ENCODE assay signal across 11 cellular contexts in genomic region chr16:89375021-89375420, GRCh38.
DNase-seq lines count a peak whose midpoint lies in the region; ATAC-seq and TF ChIP-seq lines count a peak whose summit lies in the region.
"Had no signal": no experiment of that assay in that cellular context is flagged by ENCODE, and none has a peak within 500 bp of the region (broad histone marks: within the 10 kb centered on the region; RNA-seq: fewer than 3 reads in every experiment).

No MANE protein-coding gene starts in this region.

- no peak for DNase-seq in cardiac muscle cell (ENCODE audit: low read depth in 1 of 2, low spot score in 1 of 2)
- no peak for DNase-seq in left ventricle myocardium superior
- DNase-seq in NCI-H128 (lab: John Stamatoyannopoulos, UW; ENCODE audit: unreplicated experiment): peak; percentile 1
- peak; percentile 50 for DNase-seq in brain pericyte (ENCODE audit: low read depth, low spot score)
- no peak for DNase-seq in stomach
- no peak for DNase-seq in effector memory CD4-positive, alpha-beta T cell
- no peak for DNase-seq in MM.1S
- DNase-seq in omental fat pad (ENCODE audit: low spot score): no peak
- DNase-seq: activated effector memory CD4-positive, alpha-beta T cell treated with anti-CD3 and anti-CD28 coated beads, Interleukin-2, amount 50 U/mL, for 16 hours; NCI-H187 treated with DMSO at 0.1 percent for 48 hours had no signal

- H3K27me3 ChIP-seq in cardiac muscle cell: no peaks in the 10 kb centered on the region
- no peaks in the 10 kb centered on the region for H3K27me3 ChIP-seq in stomach
- no peaks in the 10 kb centered on the region for H3K27me3 ChIP-seq in effector memory CD4-positive, alpha-beta T cell (replicated peaks; ENCODE audit: control insufficient read depth, insufficient read depth, low read length, poor library complexity, severe bottlenecking)
- H3K27me3 ChIP-seq in MM.1S (replicated peaks; ENCODE audit: insufficient read depth, low read length): no peaks in the 10 kb centered on the region

- peak; percentile 65 for TF ChIP-seq EP300 in stomach (IDR thresholded peaks at IDR 0.05)

- H3K4me3 ChIP-seq in cardiac muscle cell: no peak overlapping the region
- H3K4me3 ChIP-seq in stomach: no peak overlapping the region
- no peak overlapping the region for H3K4me3 ChIP-seq in effector memory CD4-positive, alpha-beta T cell (ENCODE audit: insufficient read depth, low read depth, low read length, poor library complexity, severe bottlenecking)
- no peak overlapping the region for H3K4me3 ChIP-seq in MM.1S (ENCODE audit: low read length)

- H3K9me2 ChIP-seq in MM.1S (replicated peaks; ENCODE audit: insufficient read depth, low read length): no peaks in the 10 kb centered on the region

- H3K4me2 ChIP-seq in MM.1S (ENCODE audit: low read depth, low read length): no peak overlapping the region

- no peaks in the 10 kb centered on the region for H3K9me3 ChIP-seq in cardiac muscle cell (ENCODE audit: low read depth)
- peaks cover 0 to 9% (median 3%) of the 10 kb centered on the region in 4 donors for H3K9me3 ChIP-seq in stomach
- H3K9me3 ChIP-seq in effector memory CD4-positive, alpha-beta T cell (ENCODE audit: control insufficient read depth, low read length): no peaks in the 10 kb centered on the region
- no peaks in the 10 kb centered on the region for H3K9me3 ChIP-seq in MM.1S (replicated peaks; ENCODE audit: insufficient read depth, low read length)

- H3F3A ChIP-seq in MM.1S (ENCODE audit: insufficient read depth, low read length): no peaks in the 10 kb centered on the region

- ATAC-seq in left ventricle myocardium superior (no peak), omental fat pad (ENCODE audit: low FRiP score) (no peak)
- ATAC-seq: right cardiac atrium had no signal

- peaks cover 99% of the 10 kb centered on the region for H3K79me2 ChIP-seq in MM.1S (ENCODE audit: low read length)

- no peak for TF ChIP-seq CTCF in cardiac muscle cell (IDR thresholded peaks at IDR 0.05; ENCODE audit: low read depth, low read length)
- TF ChIP-seq CTCF in stomach (IDR thresholded peaks at IDR 0.05): no peak
- TF ChIP-seq CTCF in MM.1S (IDR thresholded peaks at IDR 0.05; ENCODE audit: low read length): no peak
- no peak for TF ChIP-seq CTCF in omental fat pad (IDR thresholded peaks at IDR 0.05)

- H2AFZ ChIP-seq in MM.1S (ENCODE audit: low read length): no peak overlapping the region

- no peak overlapping the region for H3K9ac ChIP-seq in MM.1S (ENCODE audit: low read length)

- TF ChIP-seq POLR2A in stomach (IDR thresholded peaks at IDR 0.05): no peak

- peaks cover 8% of the 10 kb centered on the region for H4K20me1 ChIP-seq in MM.1S (ENCODE audit: insufficient read depth, low read length)

- 72 to 85% (median 81%) methylated on average over 18 to 19 of the region's 19 CpGs for WGBS in stomach, 5 donors

- no peaks in the 10 kb centered on the region for H3K36me3 ChIP-seq in cardiac muscle cell
- peaks cover 0 to 20% (median 11%) of the 10 kb centered on the region in 4 donors for H3K36me3 ChIP-seq in stomach
- H3K36me3 ChIP-seq in effector memory CD4-positive, alpha-beta T cell (ENCODE audit: control insufficient read depth, insufficient read depth, low read length): peaks cover 30% of the 10 kb centered on the region
- no peaks in the 10 kb centered on the region for H3K36me3 ChIP-seq in MM.1S (replicated peaks; ENCODE audit: insufficient read depth, low read length)

- H3K4me1 ChIP-seq in cardiac muscle cell (ENCODE audit: low read depth) (peaks cover 40% of the 10 kb centered on the region), stomach (peaks cover 20 to 94% (median 60%) of the 10 kb centered on the region in 4 donors), MM.1S (ENCODE audit: low read length) (no peaks in the 10 kb centered on the region)
- peaks cover 11% of the 10 kb centered on the region for H3K4me1 ChIP-seq in effector memory CD4-positive, alpha-beta T cell (ENCODE audit: control insufficient read depth, insufficient read depth, low read length, poor library complexity, severe bottlenecking)

- peak overlapping the region; percentile 53 for H3K27ac ChIP-seq in cardiac muscle cell
- peak overlapping the region in 1 of 5 donors; percentile 72 for H3K27ac ChIP-seq in stomach
- H3K27ac ChIP-seq in effector memory CD4-positive, alpha-beta T cell (ENCODE audit: insufficient read depth, low read length, poor library complexity, severe bottlenecking): no peak overlapping the region
- H3K27ac ChIP-seq in MM.1S (ENCODE audit: low read length): no peak overlapping the region

- intact Hi-C loops in left ventricle myocardium superior (cut with micrococcal nuclease) (no loop called here), stomach (cut with DNase I; ENCODE audit: low total_unique reads) (no loop called here)

Comparison
In these comparisons a context has a peak if more than half of its experiments do, and no peak if none do; other contexts are left out.
1. DNase-seq: peak in NCI-H128 (single experiment) and brain pericyte (single experiment); none in cardiac muscle cell (0 of 2), left ventricle myocardium superior (single experiment), stomach (single experiment), effector memory CD4-positive, alpha-beta T cell (0 of 3), MM.1S (single experiment) and omental fat pad (single experiment).